Comparison of ENCODE assay signal across 9 cellular contexts in genomic region chr7:100720645-100721504, GRCh38. TPM values are rescaled to one million over a fixed set of nuclear protein-coding genes. Genes with fewer than 3 reads are reported as not detected.
DNase-seq lines count a peak whose midpoint lies in the region; ATAC-seq and TF ChIP-seq lines count a peak whose summit lies in the region.
"Had no signal": no experiment of that assay in that cellular context is flagged by ENCODE, and none has a peak within 500 bp of the region (broad histone marks: within the 10 kb centered on the region; RNA-seq: fewer than 3 reads in every experiment).

No MANE protein-coding gene starts in this region.

- H3K27me3 ChIP-seq in RWPE2 (ENCODE audit: insufficient read depth, poor library complexity, severe bottlenecking) (peaks cover 20% of the 10 kb centered on the region), Karpas-422 (ENCODE audit: low read length) (no peaks in the 10 kb centered on the region)

- H3K36me3 Mint-ChIP-seq in stimulated activated memory B cell treated with anti-CD40 and anti-IgM and Interleukin-4, amounts not matched to agents 10 μg/mL and 1 μg/mL and 100 μg/mL, for 72 hours: peaks cover 14% of the 10 kb centered on the region

- no peaks in the 10 kb centered on the region for H3K9me2 ChIP-seq in Karpas-422 (replicated peaks; ENCODE audit: insufficient read depth, low read length)

- H3K27ac ChIP-seq in RWPE2 (ENCODE audit: poor library complexity, severe bottlenecking) (no peak overlapping the region), Karpas-422 (ENCODE audit: low read length) (no peak overlapping the region)
- H3K27ac ChIP-seq: dorsolateral prefrontal cortex, PC-9 had no signal

- H3K4me1 Mint-ChIP-seq in stimulated activated memory B cell treated with anti-CD40 and anti-IgM and Interleukin-4, amounts not matched to agents 10 μg/mL and 1 μg/mL and 100 μg/mL, for 72 hours: peaks cover 7% of the 10 kb centered on the region

- H3K9ac ChIP-seq in Karpas-422 (ENCODE audit: low read length): no peak overlapping the region

- no peak overlapping the region for H2AFZ ChIP-seq in Karpas-422 (ENCODE audit: low read length)
- H2AFZ ChIP-seq: PC-9 had no signal

- no peak overlapping the region for H3K4me2 ChIP-seq in Karpas-422 (ENCODE audit: low read depth, low read length, poor library complexity, severe bottlenecking)
- H3K4me2 ChIP-seq: PC-9 had no signal

- H3K9me3 ChIP-seq in RWPE2 (ENCODE audit: severe bottlenecking) (no peaks in the 10 kb centered on the region), Karpas-422 (ENCODE audit: low read length) (no peaks in the 10 kb centered on the region)

- no peaks in the 10 kb centered on the region for H4K20me1 ChIP-seq in Karpas-422 (ENCODE audit: insufficient read depth, low read depth, low read length)

- H3K27me3 Mint-ChIP-seq in stimulated activated memory B cell treated with anti-CD40 and anti-IgM and Interleukin-4, amounts not matched to agents 10 μg/mL and 1 μg/mL and 100 μg/mL, for 72 hours: peaks cover 77% of the 10 kb centered on the region

- no peak overlapping the region for H3K27ac Mint-ChIP-seq in stimulated activated memory B cell treated with anti-CD40 and anti-IgM and Interleukin-4, amounts not matched to agents 10 μg/mL and 1 μg/mL and 100 μg/mL, for 72 hours

- H3K4me3 ChIP-seq in RWPE2 (ENCODE audit: severe bottlenecking) (peak overlapping the region; percentile 6), iPS-11a (ENCODE audit: low read depth, low read length) (peak overlapping the region; percentile 24), Karpas-422 (ENCODE audit: low read length) (no peak overlapping the region)
- H3K4me3 ChIP-seq: PC-9 had no signal

- H3K79me2 ChIP-seq in Karpas-422 (ENCODE audit: low read length): no peaks in the 10 kb centered on the region

- H3K4me3 Mint-ChIP-seq in stimulated activated memory B cell treated with anti-CD40 and anti-IgM and Interleukin-4, amounts not matched to agents 10 μg/mL and 1 μg/mL and 100 μg/mL, for 72 hours: no peak overlapping the region

- peaks cover 14% of the 10 kb centered on the region for H3K9me3 Mint-ChIP-seq in stimulated activated memory B cell treated with anti-CD40 and anti-IgM and Interleukin-4, amounts not matched to agents 10 μg/mL and 1 μg/mL and 100 μg/mL, for 72 hours

- no peaks in the 10 kb centered on the region for H3K4me1 ChIP-seq in RWPE2 (ENCODE audit: insufficient read depth, poor library complexity, severe bottlenecking)
- no peaks in the 10 kb centered on the region; the same call in 1 of the 2 replicates for H3K4me1 ChIP-seq in Karpas-422 (ENCODE audit: low read length)

- ATAC-seq in RWPE2 (ENCODE audit: low read depth) (peak; percentile 27; the same call in 2 of the 3 replicates), HG03039 (IDR thresholded peaks at IDR 0.05; ENCODE audit: unreplicated experiment) (no peak)
- peak; percentile 28 for ATAC-seq in stimulated activated memory B cell treated with anti-CD40 and anti-IgM and Interleukin-4, amounts not matched to agents 10 μg/mL and 1 μg/mL and 100 μg/mL, for 72 hours

- TF ChIP-seq CTCF in RWPE2 (IDR thresholded peaks at IDR 0.05; ENCODE audit: poor library complexity, severe bottlenecking): no peak

- H3K36me3 ChIP-seq in RWPE2 (ENCODE audit: low read depth) (no peaks in the 10 kb centered on the region), Karpas-422 (ENCODE audit: insufficient read depth, low read length) (no peaks in the 10 kb centered on the region)

- no peak for DNase-seq in RWPE2 (ENCODE audit: low spot score)
- no peak for DNase-seq in Karpas-422
- DNase-seq: T-helper 9 cell had no signal

RNA-seq across cellular contexts. Expression of gene EPO, which starts 0.6 kb away (rescaled TPM):
- not detected in 2 replicates for total RNA-seq in Karpas-422 (2014; rRNA removed; shearing (Covaris generic); ENCODE audit: low replicate concordance)
- total RNA-seq: skeletal muscle tissue had no signal

RNA-seq across cellular contexts. Expression of gene ZAN, which starts 12.5 kb away (rescaled TPM):
- not detected in 2 replicates for total RNA-seq in Karpas-422 (2014; rRNA removed; shearing (Covaris generic); ENCODE audit: low replicate concordance)
- total RNA-seq: dorsolateral prefrontal cortex, PC-9, skeletal muscle tissue had no signal

RNA-seq across cellular contexts. Expression of gene POP7, which starts 15.0 kb away (rescaled TPM):
- 29.7 and 72.8 TPM in 2 replicates for total RNA-seq in Karpas-422 (2014; rRNA removed; shearing (Covaris generic); ENCODE audit: low replicate concordance)

RNA-seq across cellular contexts. Expression of gene GIGYF1, which starts 26.8 kb away (rescaled TPM):
- 16.3 and 38.2 TPM in 2 replicates for total RNA-seq in Karpas-422 (2014; rRNA removed; shearing (Covaris generic); ENCODE audit: low replicate concordance)

RNA-seq across cellular contexts. Expression of gene GNB2, which starts 47.3 kb away (rescaled TPM):
- total RNA-seq in Karpas-422 (2014; rRNA removed; shearing (Covaris generic); ENCODE audit: low replicate concordance): 65.0 and 101 TPM in 2 replicates
